Comparison of ENCODE assay signal across 8 cellular contexts in the genomic region with DNA sequence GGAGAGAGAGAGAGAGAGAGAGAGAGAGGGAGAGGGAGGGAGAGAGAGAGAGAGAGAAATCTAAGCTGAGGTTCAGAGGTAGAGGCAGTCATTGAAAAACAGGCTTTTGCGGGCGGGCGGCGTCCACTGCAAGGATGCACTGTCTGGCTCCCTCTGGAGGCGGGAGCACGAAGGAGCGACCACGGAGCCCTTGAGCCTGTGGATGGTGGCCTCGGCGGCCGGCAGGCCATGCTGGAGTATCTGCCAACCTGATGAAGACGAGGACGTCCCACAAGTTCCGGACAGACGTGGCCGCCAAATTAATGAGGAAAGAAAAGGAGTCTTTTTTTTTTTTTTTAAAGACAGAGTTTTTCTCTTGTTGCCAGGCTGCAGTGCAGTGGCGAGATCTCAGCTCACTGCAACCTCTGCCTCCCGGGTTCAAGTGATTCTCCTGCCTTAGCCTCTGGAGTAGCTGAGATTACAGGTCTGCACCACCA. TPM values are rescaled to one million over a fixed set of nuclear protein-coding genes. Genes with fewer than 3 reads are reported as not detected.
A peak's percentile ranks its signal among the peaks of the same experiment; 100 is the strongest.
DNase-seq lines count a peak whose midpoint lies in the region; ATAC-seq, FAIRE-seq and TF ChIP-seq lines count a peak whose summit lies in the region.

No MANE protein-coding gene starts in this region.

- CTCF ChIA-PET in PC-3 (lab: Charles Lee) = interaction anchor here (1.0 to 1.8 kb wide), 2 partner anchors 63 to 241 kb away, joined by 4 to 11 read pairs; a partner anchor contains a TSS

- no peaks in the 10 kb centered on the region for H3K27me3 Mint-ChIP-seq in natural killer cell (ENCODE audit: low read depth in 2 of 2)

- ATAC-seq in PC-3 (peak; percentile 57), natural killer cell (peak; percentile 73 to 81 (median 74))

- no peaks in the 10 kb centered on the region for H3K9me3 ChIP-seq in PC-3 (ENCODE audit: low read length)
- no peaks in the 10 kb centered on the region for H3K9me3 ChIP-seq in esophagus squamous epithelium

- peak overlapping the region; percentile 80 for H3K4me3 Mint-ChIP-seq in natural killer cell

- TF ChIP-seq CTCF in AG10803 (conservative IDR thresholded peaks at IDR 0.05; ENCODE audit: low read length) (peak; percentile 78), PC-3 (conservative IDR thresholded peaks at IDR 0.05; ENCODE audit: low read depth, low read length) (peak; percentile 67), esophagus squamous epithelium (IDR thresholded peaks at IDR 0.05) (peak; percentile 47 to 82 (median 69)), natural killer cell (IDR thresholded peaks at IDR 0.05) (peak; percentile 42)

- DNase-seq in AG10803 (ENCODE audit: low read depth) (peak; percentile 80), GM19239 (ENCODE audit: insufficient read length, low spot score) (peak; percentile 44), HTR-8/SVneo (ENCODE audit: insufficient read length, low spot score) (peak; percentile 77), PC-3 (peak; percentile 74), esophagus squamous epithelium (lab: John Stamatoyannopoulos, UW) (no peak), natural killer cell (peak; percentile 48)
- DNase-seq in activated T-cell treated with anti-CD3 and anti-CD28 coated beads, Interleukin-2, amount 50 U/mL, for 1 hour = peak; percentile 75
- peak; percentile 45 to 62 for DNase-seq in stimulated activated CD8-positive, alpha-beta memory T cell treated with anti-CD3 and anti-CD28 coated beads, Interleukin-7, amount 100 ng/mL, for 48 hours (ENCODE audit: extremely low read depth in 1 of 2, low read depth in 1 of 2)

- peak overlapping the region; percentile 48; the same call in 1 of the 2 replicates for H2AFZ ChIP-seq in PC-3 (ENCODE audit: low read length)

- H3K79me2 ChIP-seq in PC-3 (ENCODE audit: low read length) = peaks cover 16% of the 10 kb centered on the region

- peaks cover 10 to 19% of the 10 kb centered on the region in 2 donors for H3K4me1 Mint-ChIP-seq in natural killer cell

- no peaks in the 10 kb centered on the region for H4K20me1 ChIP-seq in PC-3 (ENCODE audit: low read length)

- H3K9me2 ChIP-seq in PC-3 (replicated peaks; ENCODE audit: low read length) = no peaks in the 10 kb centered on the region

- no peak overlapping the region for H3K4me3 ChIP-seq in AG10803 (ENCODE audit: low read length)
- no peak overlapping the region for H3K4me3 ChIP-seq in PC-3 (ENCODE audit: low read length)
- peak overlapping the region in 1 of 4 donors; percentile 17 for H3K4me3 ChIP-seq in esophagus squamous epithelium

- H3K27me3 ChIP-seq in PC-3 (ENCODE audit: low read length) (no peaks in the 10 kb centered on the region), esophagus squamous epithelium (no peaks in the 10 kb centered on the region)

- TF ChIP-seq POLR2A in esophagus squamous epithelium (IDR thresholded peaks at IDR 0.05) = no peak

- H3F3A ChIP-seq in PC-3 (ENCODE audit: low read length, unreplicated experiment) = peaks cover 4% of the 10 kb centered on the region

- no peaks in the 10 kb centered on the region for H3K9me3 Mint-ChIP-seq in natural killer cell

- H3K4me1 ChIP-seq in PC-3 (ENCODE audit: insufficient read depth, low read length) = peaks cover 8% of the 10 kb centered on the region
- H3K4me1 ChIP-seq in esophagus squamous epithelium = peaks cover 10 to 34% (median 11%) of the 10 kb centered on the region in 3 donors

- no peaks in the 10 kb centered on the region for H3K36me3 Mint-ChIP-seq in natural killer cell

- no peak overlapping the region for H3K27ac ChIP-seq in PC-3 (ENCODE audit: low read length)
- no peak overlapping the region for H3K27ac ChIP-seq in esophagus squamous epithelium

- FAIRE-seq in GM19239 (lab: Jason Lieb, UNC) (peak; percentile 31), HTR-8/SVneo (lab: Jason Lieb, UNC) (no peak)

- H3K4me2 ChIP-seq in PC-3 (ENCODE audit: low read length) = peak overlapping the region; percentile 16; the same call in 1 of the 2 replicates

- intact Hi-C loops in PC-3 (cut with micrococcal nuclease) = loop anchor here (5.0 kb wide), 1 partner anchor 32 kb away; a partner anchor contains a TSS
- intact Hi-C loops in esophagus squamous epithelium (cut with DNase I) = loop anchor here (10.0 kb wide), 1 partner anchor 240 kb away; a partner anchor contains a TSS
- intact Hi-C loops in natural killer cell (cut with micrococcal nuclease) = loop anchor here (1.0 kb wide), 1 partner anchor 242 kb away; no protein-coding TSS in a partner anchor

- no peak overlapping the region for H3K9ac ChIP-seq in PC-3 (ENCODE audit: low read length)

- H3K27ac Mint-ChIP-seq in natural killer cell = peak overlapping the region; percentile 53 to 62

- no peaks in the 10 kb centered on the region for H3K36me3 ChIP-seq in PC-3 (ENCODE audit: low read depth, low read length)
- H3K36me3 ChIP-seq in esophagus squamous epithelium = no peaks in the 10 kb centered on the region

- BruUV-seq in PC-3 (replicated peaks; lab: Mats Ljungman, UMichigan) = no TSS peak

- POLR2A ChIA-PET in PC-3 (lab: Charles Lee; ENCODE audit: unreplicated experiment) = no interaction called here

- 3 to 12% methylated on average over 16 to 18 of the region's 18 CpGs for WGBS in esophagus squamous epithelium, 2 donors

RNA-seq across cellular contexts. Expression of a gene that starts 2.2 kb away (rescaled TPM):
- total RNA-seq in PC-3 (2014; rRNA removed) (4.4 and 4.7 TPM in 2 replicates), esophagus squamous epithelium (1 to 10 TPM; 4.4 to 6.5 (median 5.3) TPM), natural killer cell (10 to 100 TPM in 2 of 3 donors, 1 to 10 TPM in 1; 7.2 to 12.8 (median 12.2) TPM)

RNA-seq across cellular contexts. Expression of a gene that starts 34.5 kb away (rescaled TPM):
- total RNA-seq in PC-3 (2014; rRNA removed) (25.3 and 37.4 TPM in 2 replicates), esophagus squamous epithelium (10 to 100 TPM; 10.7 to 23.0 (median 13.8) TPM), natural killer cell (10 to 100 TPM in 1 of 3 donors, 1 to 10 TPM in 2; 5.8 to 10.8 (median 9.7) TPM)

RNA-seq across cellular contexts. Expression of a gene that starts 34.5 kb away (rescaled TPM):
- total RNA-seq in PC-3 (2014; rRNA removed) = 61.3 and 61.6 TPM in 2 replicates
- 10 to 100 TPM; 25.4 to 42.2 (median 37.7) TPM for total RNA-seq in esophagus squamous epithelium
- 10 to 100 TPM; 38.3 to 53.8 (median 46.6) TPM for total RNA-seq in natural killer cell

RNA-seq across cellular contexts. Expression of a gene that starts 34.8 kb away (rescaled TPM):
- total RNA-seq in PC-3 (2014; rRNA removed) (13.5 TPM in 2 replicates), esophagus squamous epithelium (10 to 100 TPM in 3 of 4 donors, 1 to 10 TPM in 1; 4.9 to 18.3 (median 10.9) TPM), natural killer cell (10 to 100 TPM; 24.4 to 34.3 (median 24.6) TPM)
